ENCODE assay signal across 1 cellular context in genomic region chr5:127517480-127518318, GRCh38.
A peak's percentile ranks its signal among the peaks of the same experiment; 100 is the strongest.
TF ChIP-seq lines count a peak whose summit lies in the region.

PRRC1 (plus strand) TSS chr5:127517640; CDS start chr5:127523480, 5,840 bp downstream.

TF ChIP-seq in HepG2, 621 proteins besides CTCF, POLR2A, EP300 and RAD21 (continued from another document and continues in another):
- TF ChIP-seq ZNF646 (CRISPR knock-in tag; IDR thresholded peaks at IDR 0.05): no peak
- no peak for TF ChIP-seq ATF3 (CRISPR knock-in tag; IDR thresholded peaks at IDR 0.05)
- no peak for TF ChIP-seq ATF6 (CRISPR knock-in tag; conservative IDR thresholded peaks at IDR 0.05)
- TF ChIP-seq SOX6 (IDR thresholded peaks at IDR 0.05): no peak
- TF ChIP-seq SOX6 (CRISPR knock-in tag; IDR thresholded peaks at IDR 0.05): peak; percentile 72
- TF ChIP-seq TAF1 (CRISPR knock-in tag; IDR thresholded peaks at IDR 0.05): peak; percentile 88
- TF ChIP-seq ZFP62 (CRISPR knock-in tag; IDR thresholded peaks at IDR 0.05): no peak
- TF ChIP-seq SOX13 (IDR thresholded peaks at IDR 0.05): no peak
- TF ChIP-seq SOX13 (CRISPR knock-in tag; conservative IDR thresholded peaks at IDR 0.05 in 1 of 2, IDR thresholded peaks at IDR 0.05 in 1 of 2): peak in 1 of 2 experiments; percentile 8; a peak in 1 of 4 replicates
- TF ChIP-seq MBNL3 (CRISPR knock-in tag; conservative IDR thresholded peaks at IDR 0.05): no peak
- peak; percentile 94 for TF ChIP-seq ZFY (CRISPR knock-in tag; IDR thresholded peaks at IDR 0.05)
- no peak for TF ChIP-seq HOXD1 (CRISPR knock-in tag; IDR thresholded peaks at IDR 0.05)
- peak; percentile 2 for TF ChIP-seq XRCC5 (optimal IDR thresholded peaks at IDR 0.05; ENCODE audit: low read length)
- no peak for TF ChIP-seq MNT (IDR thresholded peaks at IDR 0.05)
- TF ChIP-seq ZSCAN22 (CRISPR knock-in tag; IDR thresholded peaks at IDR 0.05): no peak
- TF ChIP-seq SKIL (CRISPR knock-in tag; IDR thresholded peaks at IDR 0.05; ENCODE audit: borderline replicate concordance): no peak
- no peak for TF ChIP-seq TARDBP (CRISPR knock-in tag; IDR thresholded peaks at IDR 0.05)
- TF ChIP-seq NFYC (CRISPR knock-in tag; IDR thresholded peaks at IDR 0.05): no peak
- TF ChIP-seq CBX2 (IDR thresholded peaks at IDR 0.05; ENCODE audit: low read depth, low read length): no peak
- TF ChIP-seq CBX2 (CRISPR knock-in tag; IDR thresholded peaks at IDR 0.05; ENCODE audit: low read depth): no peak
- TF ChIP-seq NONO (IDR thresholded peaks at IDR 0.05): no peak
- TF ChIP-seq NONO (CRISPR knock-in tag; conservative IDR thresholded peaks at IDR 0.05): 0 out of 2 replicates have a peak, but pooled peaks have one; percentile 33
- no peak for TF ChIP-seq ZNF510 (CRISPR knock-in tag; IDR thresholded peaks at IDR 0.05; ENCODE audit: low read depth)
- no peak for TF ChIP-seq ZNF276 (CRISPR knock-in tag; IDR thresholded peaks at IDR 0.05; ENCODE audit: low read depth)
- TF ChIP-seq STAT5B (CRISPR knock-in tag; IDR thresholded peaks at IDR 0.05): no peak
- peak; percentile 84; the same call in 1 of the 2 replicates for TF ChIP-seq MLXIP (CRISPR knock-in tag; IDR thresholded peaks at IDR 0.05; ENCODE audit: borderline replicate concordance)
- peak; percentile 35 for TF ChIP-seq TBL1XR1 (IDR thresholded peaks at IDR 0.05; ENCODE audit: borderline replicate concordance, low read length, partially characterized antibody)
- TF ChIP-seq CERS6 (CRISPR knock-in tag; IDR thresholded peaks at IDR 0.05): peak; percentile 78; the same call in 1 of the 2 replicates
- TF ChIP-seq GMEB1 (CRISPR knock-in tag; IDR thresholded peaks at IDR 0.05; ENCODE audit: borderline replicate concordance): peak; percentile 85
